Comparison of ENCODE assay signal across 11 cellular contexts in the genomic region with DNA sequence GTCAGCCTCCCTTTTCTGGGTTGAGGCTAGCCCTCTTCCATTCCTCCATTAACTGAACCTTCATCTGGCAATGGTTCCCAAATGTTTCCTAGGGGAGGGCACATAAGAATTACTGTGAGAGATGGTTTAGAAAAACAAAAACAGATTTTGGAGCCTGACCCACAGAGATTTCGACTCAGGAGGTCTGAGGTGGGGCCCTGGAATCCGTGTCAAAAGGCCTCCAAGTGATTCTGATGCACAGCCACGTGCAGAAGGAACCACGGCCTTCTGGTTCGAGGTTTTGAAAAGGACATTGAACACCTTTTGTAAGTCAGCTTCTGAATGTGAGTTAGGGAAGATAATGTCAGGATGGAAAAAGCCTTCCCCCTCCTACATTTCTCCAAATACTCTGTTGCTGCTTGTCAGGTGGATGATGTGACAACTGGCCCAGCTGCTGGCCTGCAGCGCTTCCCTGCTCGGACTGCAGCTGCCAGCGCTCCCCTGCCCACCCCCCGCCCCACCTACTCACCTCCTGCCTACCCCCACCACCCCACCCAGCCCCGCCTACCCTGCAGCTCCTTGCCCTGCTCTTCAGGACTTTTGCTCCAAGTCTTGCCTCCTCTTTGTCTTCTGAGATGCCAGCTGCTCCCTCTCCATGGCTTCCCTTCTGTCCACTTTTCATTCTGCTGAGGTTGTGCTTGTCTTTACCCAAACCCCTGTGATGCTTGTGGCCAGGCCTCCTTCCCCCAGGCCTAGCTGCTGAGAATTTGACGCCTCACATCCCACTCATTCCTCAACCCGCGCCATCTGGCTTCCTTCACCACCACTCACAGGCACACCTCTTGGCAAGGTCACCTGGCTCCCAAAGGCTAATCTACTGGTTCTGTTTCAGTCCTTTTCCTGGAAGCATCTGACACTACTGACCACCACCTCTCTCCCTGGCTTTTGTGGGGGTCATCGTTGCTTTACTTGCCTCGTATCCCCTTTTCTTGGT. TPM values are rescaled to one million over a fixed set of nuclear protein-coding genes. Genes with fewer than 3 reads are reported as not detected.
DNase-seq lines count a peak whose midpoint lies in the region; ATAC-seq and TF ChIP-seq lines count a peak whose summit lies in the region.
"Had no signal": no experiment of that assay in that cellular context is flagged by ENCODE, and none has a peak within 500 bp of the region (broad histone marks: within the 10 kb centered on the region; RNA-seq: fewer than 3 reads in every experiment).

No MANE protein-coding gene starts in this region.

- H3K27ac ChIP-seq in fibroblast of lung (ENCODE audit: insufficient read depth, low read length) (no peak overlapping the region), parathyroid adenoma (peak overlapping the region; percentile 24)

- H3K9me3 ChIP-seq in fibroblast of lung (ENCODE audit: control insufficient read depth, insufficient read depth, low read depth, low read length) (no peaks in the 10 kb centered on the region), parathyroid adenoma (ENCODE audit: control insufficient read depth, low read length) (no peaks in the 10 kb centered on the region)

- peaks cover 15 to 21% of the 10 kb centered on the region in 2 donors for H3K36me3 Mint-ChIP-seq in CD14-positive monocyte

- H3K4me3 ChIP-seq in fibroblast of lung (replicated peaks in 1 of 4; ENCODE audit: control extremely low read depth in 1 of 4, insufficient read depth in 1 of 4, low read depth in 3 of 4, low read length in 4 of 4) (no peak overlapping the region), parathyroid adenoma (ENCODE audit: low read depth, low read length) (no peak overlapping the region)

- ATAC-seq in activated CD4-positive, CD25-positive, alpha-beta regulatory T cell treated with anti-CD3 and anti-CD28 coated beads, Interleukin-2, amount 50 U/mL, for 24 hours: no peak
- no peak for ATAC-seq in GM19395 (IDR thresholded peaks at IDR 0.05; ENCODE audit: unreplicated experiment)
- no peak for ATAC-seq in GM19463 (IDR thresholded peaks at IDR 0.05; ENCODE audit: unreplicated experiment)
- ATAC-seq: activated T-cell treated with anti-CD3 and anti-CD28 coated beads, Interleukin-2, amount 50 U/mL, for 72 hours had no signal

- peaks cover 62% of the 10 kb centered on the region for H3K4me1 Mint-ChIP-seq in CD14-positive monocyte

- H3K27me3 ChIP-seq in fibroblast of lung (ENCODE audit: control insufficient read depth, insufficient read depth, low read length) (no peaks in the 10 kb centered on the region), parathyroid adenoma (ENCODE audit: control insufficient read depth, insufficient read depth, low read length) (no peaks in the 10 kb centered on the region)

- no peaks in the 10 kb centered on the region for H3K36me3 ChIP-seq in fibroblast of lung (ENCODE audit: control insufficient read depth, insufficient read depth, low read length)
- H3K36me3 ChIP-seq in parathyroid adenoma (ENCODE audit: control insufficient read depth, insufficient read depth, low read length): no peaks in the 10 kb centered on the region

- H3K27ac Mint-ChIP-seq in CD14-positive monocyte: peak overlapping the region; percentile 95 to 99 (median 97)
- H3K27ac Mint-ChIP-seq: activated T-cell treated with anti-CD3 and anti-CD28 coated beads, Interleukin-2, amount 50 U/mL, for 72 hours had no signal

- H3K4me3 Mint-ChIP-seq in CD14-positive monocyte: peak overlapping the region in 1 of 2 donors; percentile 48
- H3K4me3 Mint-ChIP-seq: activated T-cell treated with anti-CD3 and anti-CD28 coated beads, Interleukin-2, amount 50 U/mL, for 72 hours had no signal

- no peaks in the 10 kb centered on the region for H4K20me1 ChIP-seq in fibroblast of lung (ENCODE audit: control insufficient read depth, extremely low read depth, insufficient read depth, low read length)

- H2AFZ ChIP-seq in fibroblast of lung (ENCODE audit: low read length): no peak overlapping the region
- no peak overlapping the region for H2AFZ ChIP-seq in parathyroid adenoma

- TF ChIP-seq CTCF in CD14-positive monocyte (IDR thresholded peaks at IDR 0.05) (no peak), fibroblast of lung (conservative IDR thresholded peaks at IDR 0.05 in 1 of 2, IDR thresholded peaks at IDR 0.05 in 1 of 2; ENCODE audit: low read depth in 1 of 2, low read length in 2 of 2) (no peak), parathyroid adenoma (IDR thresholded peaks at IDR 0.05) (no peak)

- no peaks in the 10 kb centered on the region for H3K9me3 Mint-ChIP-seq in CD14-positive monocyte
- H3K9me3 Mint-ChIP-seq: activated T-cell treated with anti-CD3 and anti-CD28 coated beads, Interleukin-2, amount 50 U/mL, for 72 hours had no signal

- H3K4me1 ChIP-seq in fibroblast of lung (ENCODE audit: control insufficient read depth, extremely low read depth, insufficient read depth, low read length) (peaks cover 4% of the 10 kb centered on the region), parathyroid adenoma (peaks cover 3% of the 10 kb centered on the region)

- intact Hi-C loops in CD14-positive monocyte (cut with micrococcal nuclease): no loop called here

- H3K79me2 ChIP-seq in fibroblast of lung (ENCODE audit: control insufficient read depth, insufficient read depth, low read length): peaks cover 51% of the 10 kb centered on the region
- H3K79me2 ChIP-seq in parathyroid adenoma: peaks cover 4% of the 10 kb centered on the region

- DNase-seq in CD14-positive monocyte (ENCODE audit: low spot score) (no peak), NCI-H524 treated with DMSO at 0.1 percent for 48 hours (lab: John Stamatoyannopoulos, UW) (peak; percentile 98), fibroblast of lung (ENCODE audit: low read depth in 2 of 2) (peak; percentile 27 to 83), NCI-H2081 (lab: John Stamatoyannopoulos, UW) (no peak)
- DNase-seq: activated T-cell treated with anti-CD3 and anti-CD28 coated beads, Interleukin-2, amount 50 U/mL, for 72 hours; NCI-H1092 had no signal

- H3K9ac ChIP-seq in fibroblast of lung (ENCODE audit: insufficient read depth, low read length): no peak overlapping the region
- H3K9ac ChIP-seq in parathyroid adenoma: no peak overlapping the region

- H3K4me2 ChIP-seq in fibroblast of lung (ENCODE audit: extremely low read depth, insufficient read depth, low read length) (peak overlapping the region; percentile 9), parathyroid adenoma (ENCODE audit: low read length) (no peak overlapping the region)

- peaks cover 0 to 1% (median 0%) of the 10 kb centered on the region in 3 donors for H3K27me3 Mint-ChIP-seq in CD14-positive monocyte (ENCODE audit: low read depth in 3 of 3)

RNA-seq across cellular contexts. Expression of gene EHD4, which starts 6.6 kb away (rescaled TPM):
- 10 to 100 TPM; 14.2 to 16.0 TPM for polyA plus RNA-seq in CD14-positive monocyte
- total RNA-seq in fibroblast of lung: 9.5 and 22.0 TPM in 2 replicates
- polyA plus RNA-seq in fibroblast of lung: 19.3 and 37.0 TPM in 2 replicates
- polyA plus RNA-seq in fibroblast of lung (2012): 18.3 and 34.2 TPM in 2 replicates
- polyA minus RNA-seq in fibroblast of lung (ENCODE audit: low replicate concordance): 30.0 and 48.4 TPM in 2 replicates

RNA-seq across cellular contexts. Expression of gene PLA2G4E, which starts 55.1 kb away (rescaled TPM):
- polyA plus RNA-seq in CD14-positive monocyte: not detected
- not detected in 2 replicates for total RNA-seq in fibroblast of lung
- not detected in 2 replicates for polyA plus RNA-seq in fibroblast of lung
- not detected in 2 replicates for polyA plus RNA-seq in fibroblast of lung (2012)
- polyA minus RNA-seq in fibroblast of lung (ENCODE audit: low replicate concordance): not detected in 2 replicates
- total RNA-seq: activated T-cell treated with anti-CD3 and anti-CD28 coated beads, Interleukin-2, amount 50 U/mL, for 72 hours; lung microvascular endothelial cell had no signal

Comparison
In these comparisons a context has a peak if more than half of its experiments do, and no peak if none do; other contexts are left out.
1. DNase-seq: peak in NCI-H524 treated with DMSO at 0.1 percent for 48 hours (single experiment) and fibroblast of lung (2 of 2); none in CD14-positive monocyte (single experiment) and NCI-H2081 (0 of 2).